13 cellular contexts compared by ENCODE assay signal in the genomic region with DNA sequence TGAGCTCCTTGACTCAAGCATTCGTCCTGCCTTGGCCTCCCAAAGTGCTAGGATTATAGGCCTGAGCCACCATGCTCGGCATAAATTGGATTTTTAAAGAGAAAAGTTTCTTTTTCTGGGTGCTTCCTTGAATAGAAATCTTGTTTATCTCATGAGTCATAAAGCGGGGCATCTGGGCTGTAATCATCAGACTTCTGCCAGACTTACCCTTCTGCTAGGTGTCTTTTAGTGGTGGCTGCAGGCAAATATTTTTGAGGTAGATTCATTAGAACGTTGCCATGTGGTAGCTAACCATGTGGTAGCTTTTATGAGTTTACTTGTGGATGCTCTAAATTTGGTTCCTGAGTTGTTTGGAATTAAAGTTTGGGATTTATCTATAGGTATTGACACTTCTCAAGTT. TPM values are rescaled to one million over a fixed set of nuclear protein-coding genes. Genes with fewer than 3 reads are reported as not detected.
DNase-seq lines count a peak whose midpoint lies in the region; ATAC-seq and TF ChIP-seq lines count a peak whose summit lies in the region.
"Had no signal": no experiment of that assay in that cellular context is flagged by ENCODE, and none has a peak within 500 bp of the region (broad histone marks: within the 10 kb centered on the region; RNA-seq: fewer than 3 reads in every experiment).

No MANE protein-coding gene starts in this region.

- peaks cover 61% of the 10 kb centered on the region for H3K4me1 ChIP-seq in OCI-LY3 (ENCODE audit: low read length)
- no peaks in the 10 kb centered on the region for H3K4me1 ChIP-seq in colonic mucosa
- peaks cover 38 to 45% of the 10 kb centered on the region in 2 experiments for H3K4me1 ChIP-seq in neutrophil (ENCODE audit: control insufficient read depth in 1 of 2, insufficient read depth in 1 of 2, low read depth in 1 of 2, low read length in 1 of 2)

- no peak for ATAC-seq in GM18909 (IDR thresholded peaks at IDR 0.05; ENCODE audit: poor library complexity, unreplicated experiment)
- ATAC-seq in GM18858 (IDR thresholded peaks at IDR 0.05; ENCODE audit: unreplicated experiment): no peak
- ATAC-seq: heart left ventricle had no signal

- DNase-seq in ELR (ENCODE audit: low read depth) (peak; percentile 93), colonic mucosa (no peak), cardiac septum (ENCODE audit: low spot score) (no peak), SIG-M5 (lab: John Stamatoyannopoulos, UW) (no peak)
- DNase-seq: activated CD4-positive, alpha-beta T cell treated with anti-CD3 and anti-CD28 coated beads, Interleukin-2, amount 50 U/mL, for 4 hours; heart left ventricle; NCI-H2171 treated with DMSO at 0.1 percent for 48 hours; SHP77 treated with DMSO at 0.1 percent for 48 hours had no signal

- peaks cover 86% of the 10 kb centered on the region for H4K20me1 ChIP-seq in OCI-LY3 (ENCODE audit: insufficient read depth, low read length)

- peak overlapping the region; percentile 39 for H3K27ac ChIP-seq in OCI-LY3 (ENCODE audit: low read length)
- peak overlapping the region; percentile 8 for H3K27ac ChIP-seq in colonic mucosa
- H3K27ac ChIP-seq in neutrophil: peak overlapping the region; percentile 27
- H3K27ac ChIP-seq: cardiac muscle cell had no signal

- peaks cover 100% of the 10 kb centered on the region for H3K79me2 ChIP-seq in OCI-LY3 (ENCODE audit: low read length)

- H3K4me2 ChIP-seq in OCI-LY3 (ENCODE audit: low read length): peak overlapping the region; percentile 24

- H3K36me3 ChIP-seq in OCI-LY3 (replicated peaks; ENCODE audit: low read depth, low read length): peaks cover 42% of the 10 kb centered on the region
- H3K36me3 ChIP-seq in colonic mucosa: peaks cover 8% of the 10 kb centered on the region
- H3K36me3 ChIP-seq in neutrophil: peaks cover 52% of the 10 kb centered on the region
- H3K36me3 ChIP-seq: cardiac muscle cell had no signal

- no peaks in the 10 kb centered on the region for H3K27me3 ChIP-seq in OCI-LY3 (ENCODE audit: low read depth, low read length)
- no peaks in the 10 kb centered on the region for H3K27me3 ChIP-seq in colonic mucosa
- no peaks in the 10 kb centered on the region for H3K27me3 ChIP-seq in neutrophil
- H3K27me3 ChIP-seq: cardiac muscle cell, heart left ventricle had no signal

- intact Hi-C loops in colonic mucosa (cut with DNase I) (no loop called here), cardiac septum (cut with DNase I) (no loop called here)

- H2AFZ ChIP-seq in OCI-LY3 (ENCODE audit: low read depth, low read length): no peak overlapping the region

- H3K4me3 ChIP-seq in OCI-LY3 (ENCODE audit: low read length): no peak overlapping the region
- no peak overlapping the region for H3K4me3 ChIP-seq in colonic mucosa
- no peak overlapping the region for H3K4me3 ChIP-seq in neutrophil (ENCODE audit: low read depth in 1 of 2, low read length in 1 of 2)
- H3K4me3 ChIP-seq: cardiac muscle cell, heart left ventricle had no signal

- peak overlapping the region; percentile 12; the same call in 1 of the 2 replicates for H3K9ac ChIP-seq in OCI-LY3 (ENCODE audit: low read length)
- no peak overlapping the region for H3K9ac ChIP-seq in colonic mucosa (ENCODE audit: low read depth in 2 of 2, low read length in 2 of 2)

- H3K9me3 ChIP-seq in OCI-LY3 (ENCODE audit: insufficient read depth, low read length): no peaks in the 10 kb centered on the region
- no peaks in the 10 kb centered on the region for H3K9me3 ChIP-seq in colonic mucosa
- H3K9me3 ChIP-seq in neutrophil: no peaks in the 10 kb centered on the region
- H3K9me3 ChIP-seq: heart left ventricle had no signal

- TF ChIP-seq CTCF in OCI-LY3 (IDR thresholded peaks at IDR 0.05; ENCODE audit: low read depth, low read length) (no peak), colonic mucosa (IDR thresholded peaks at IDR 0.05) (no peak), neutrophil (IDR thresholded peaks at IDR 0.05) (no peak)

RNA-seq across cellular contexts. Expression of gene PGS1, which starts 13.4 kb away (rescaled TPM):
- total RNA-seq in colonic mucosa: 10 to 100 TPM; 33.3 to 40.2 TPM
- 22.1 TPM for total RNA-seq in cardiac septum

RNA-seq across cellular contexts. Expression of gene SOCS3, which starts 32.0 kb away (rescaled TPM):
- total RNA-seq in colonic mucosa: 10 to 100 TPM; 19.7 to 29.4 TPM
- total RNA-seq in cardiac septum: 49.9 TPM
